Comparison of ENCODE assay signal across 20 cellular contexts in the genomic region with DNA sequence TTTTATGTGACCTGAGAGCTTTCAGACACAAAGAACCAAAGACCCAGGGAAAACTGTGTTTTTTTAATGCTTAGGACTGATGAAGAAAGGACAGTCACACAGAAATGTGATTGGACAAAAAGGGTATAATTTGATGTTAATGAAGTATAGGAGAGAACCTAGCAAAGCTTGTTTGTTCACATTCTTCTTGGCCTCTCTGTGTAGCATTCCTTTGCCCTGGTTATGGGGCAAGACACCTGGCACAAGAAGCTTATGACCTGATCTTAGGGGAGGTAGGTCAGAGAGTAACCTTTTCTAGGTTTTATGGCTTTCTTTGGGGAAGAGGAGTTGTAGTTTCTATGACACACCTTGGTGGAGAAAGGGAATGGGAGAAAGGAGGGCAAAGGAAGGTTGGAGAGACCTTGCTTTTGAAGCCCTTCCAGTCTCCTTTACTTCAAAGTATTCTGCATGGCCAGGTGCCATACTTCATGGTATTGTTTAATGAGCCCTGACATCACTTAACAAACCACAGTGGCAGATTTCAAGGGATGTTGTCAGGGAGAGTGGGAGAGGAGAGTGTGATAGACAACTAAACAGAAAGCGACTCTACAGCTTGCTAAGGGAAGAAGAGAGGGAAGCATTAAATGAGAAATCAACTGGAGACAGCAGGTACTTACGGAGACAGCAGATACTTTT.
DNase-seq lines count a peak whose midpoint lies in the region; ATAC-seq, FAIRE-seq and TF ChIP-seq lines count a peak whose summit lies in the region.
"Had no signal": no experiment of that assay in that cellular context is flagged by ENCODE, and none has a peak within 500 bp of the region (broad histone marks: within the 10 kb centered on the region; RNA-seq: fewer than 3 reads in every experiment).

No MANE protein-coding gene starts in this region.

- H3K36me3 Mint-ChIP-seq in T-cell: no peaks in the 10 kb centered on the region
- H3K36me3 Mint-ChIP-seq in activated naive CD4-positive, alpha-beta T cell treated with anti-CD3 and anti-CD28 coated beads, Interleukin-2, amount 50 U/mL, for 72 hours: no peaks in the 10 kb centered on the region
- H3K36me3 Mint-ChIP-seq: CD4-positive, CD25-positive, alpha-beta regulatory T cell had no signal

- H3K36me3 ChIP-seq in HepG2 (replicated peaks in 1 of 2; ENCODE audit: control insufficient read depth in 1 of 2, insufficient read depth in 2 of 2, low read length in 2 of 2) (no peaks in the 10 kb centered on the region), right lobe of liver (no peaks in the 10 kb centered on the region)
- H3K36me3 ChIP-seq: uterus had no signal

- no peak for TF ChIP-seq POLR2A in HepG2 (IDR thresholded peaks at IDR 0.05; ENCODE audit: insufficient read depth in 1 of 2, low read depth in 2 of 2, low read length in 2 of 2)
- TF ChIP-seq POLR2A in right lobe of liver (IDR thresholded peaks at IDR 0.05): no peak

- intact Hi-C loops in HepG2 (cut with micrococcal nuclease; ENCODE audit: unreplicated experiment): no loop called here
- intact Hi-C loops in right lobe of liver (cut with DNase I): no loop called here

- H3K4me2 ChIP-seq in HepG2 (ENCODE audit: low read depth, low read length): no peak overlapping the region

- H3K4me3 Mint-ChIP-seq in T-cell: no peak overlapping the region
- H3K4me3 Mint-ChIP-seq: activated CD8-positive, alpha-beta T cell treated with anti-CD3 and anti-CD28 coated beads for 36 hours; CD4-positive, CD25-positive, alpha-beta regulatory T cell; natural killer cell; stimulated activated naive CD8-positive, alpha-beta T cell treated with anti-CD3 and anti-CD28 coated beads, Interleukin-15, Interleukin-2, amounts not matched to agents 100 ng/mL and 50 ng/mL, for 24 hours had no signal

- POLR2A ChIA-PET in HepG2 (lab: Yijun Ruan, JAX) (no interaction called here), T-cell (lab: Charles Lee) (no interaction called here)

- H3K27ac Mint-ChIP-seq in T-cell: no peak overlapping the region
- no peak overlapping the region for H3K27ac Mint-ChIP-seq in activated naive CD4-positive, alpha-beta T cell treated with anti-CD3 and anti-CD28 coated beads, Interleukin-2, amount 50 U/mL, for 72 hours
- H3K27ac Mint-ChIP-seq: activated CD8-positive, alpha-beta T cell treated with anti-CD3 and anti-CD28 coated beads for 36 hours; CD4-positive, CD25-positive, alpha-beta regulatory T cell; natural killer cell; stimulated activated naive CD8-positive, alpha-beta T cell treated with anti-CD3 and anti-CD28 coated beads, Interleukin-15, Interleukin-2, amounts not matched to agents 100 ng/mL and 50 ng/mL, for 24 hours had no signal

- DNase-seq in HepG2 (ENCODE audit: low spot score) (no peak), right lobe of liver (no peak), amniotic epithelial cell (ENCODE audit: low read depth) (peak; percentile 23), left kidney (ENCODE audit: low read depth, low spot score) (peak; percentile 92), T-cell (no peak), COLO668 (lab: John Stamatoyannopoulos, UW; ENCODE audit: unreplicated experiment) (no peak)
- no peak for DNase-seq in activated naive CD4-positive, alpha-beta T cell treated with anti-CD3 and anti-CD28 coated beads, Interleukin-2, amount 50 U/mL, for 72 hours (ENCODE audit: low spot score in 2 of 2)
- DNase-seq: ACHN; activated CD8-positive, alpha-beta T cell treated with anti-CD3 and anti-CD28 coated beads for 36 hours; CD4-positive, CD25-positive, alpha-beta regulatory T cell; EL; foreskin fibroblast; natural killer cell; NCI-H1092; NCI-H526 treated with DMSO at 0.1 percent for 48 hours; psoas muscle had no signal

- H3K9ac ChIP-seq in HepG2 (ENCODE audit: insufficient read depth, low read depth, low read length): no peak overlapping the region

- no peaks in the 10 kb centered on the region for H4K20me1 ChIP-seq in HepG2 (ENCODE audit: insufficient read depth, low read length)

- no TSS peak for BruUV-seq in HepG2 (replicated peaks; lab: Mats Ljungman, UMichigan)

- 34% methylated on average over 2 of the region's 2 CpGs for WGBS in HepG2 (ENCODE audit: low lambda C conversion rate)
- 100% methylated on average over 2 of the region's 2 CpGs for WGBS in right lobe of liver (ENCODE audit: insufficient coverage, low coverage, low lambda C conversion rate, missing lambda C conversion rate)

- peak overlapping the region; percentile 17 for H2AFZ ChIP-seq in HepG2 (ENCODE audit: low read length)

- no peaks in the 10 kb centered on the region for H3K79me2 ChIP-seq in HepG2 (ENCODE audit: insufficient read depth, low read length)

- no peak overlapping the region for H3K27ac ChIP-seq in HepG2 (ENCODE audit: extremely low read length, insufficient read depth, low read length)
- no peak overlapping the region for H3K27ac ChIP-seq in right lobe of liver
- H3K27ac ChIP-seq: psoas muscle had no signal

- no peak for TF ChIP-seq RAD21 in HepG2 (CRISPR knock-in tag; IDR thresholded peaks at IDR 0.05)

- H3K4me3 ChIP-seq in HepG2 (replicated peaks in 1 of 3; ENCODE audit: insufficient read depth in 1 of 3, low read depth in 2 of 3, low read length in 3 of 3) (no peak overlapping the region), right lobe of liver (no peak overlapping the region)
- H3K4me3 ChIP-seq: psoas muscle, uterus had no signal

- in situ Hi-C loops in HepG2 (cut with HindIII; ENCODE audit: extremely low pct_ligation_motif_present, low pct_unique_long_range_greater_than_20kb): no loop called here

- no peak for FAIRE-seq in HepG2 (lab: Jason Lieb, UNC)

- no peaks in the 10 kb centered on the region for H3K4me1 Mint-ChIP-seq in T-cell
- H3K4me1 Mint-ChIP-seq: CD4-positive, CD25-positive, alpha-beta regulatory T cell; natural killer cell had no signal

- ATAC-seq in HepG2 (no peak), right lobe of liver (no peak), HG02852 (IDR thresholded peaks at IDR 0.05; ENCODE audit: unreplicated experiment) (no peak), T-cell (replicated peaks in 1 of 4) (no peak)
- ATAC-seq in activated naive CD4-positive, alpha-beta T cell treated with anti-CD3 and anti-CD28 coated beads, Interleukin-2, amount 50 U/mL, for 72 hours: no peak
- ATAC-seq: activated CD8-positive, alpha-beta T cell treated with anti-CD3 and anti-CD28 coated beads for 36 hours; natural killer cell; Panc1; psoas muscle had no signal

- no peak for TF ChIP-seq CTCF in HepG2 (CRISPR knock-in tag; IDR thresholded peaks at IDR 0.05)
- no peak for TF ChIP-seq CTCF in right lobe of liver (IDR thresholded peaks at IDR 0.05)

- TF ChIP-seq EP300 in HepG2 (IDR thresholded peaks at IDR 0.05; ENCODE audit: low read depth in 2 of 2, low read length in 2 of 2) (no peak), HepG2 (CRISPR knock-in tag; IDR thresholded peaks at IDR 0.05; ENCODE audit: borderline replicate concordance) (no peak)

- H3K27me3 Mint-ChIP-seq in T-cell: no peaks in the 10 kb centered on the region
- H3K27me3 Mint-ChIP-seq: CD4-positive, CD25-positive, alpha-beta regulatory T cell; stimulated activated naive CD8-positive, alpha-beta T cell treated with anti-CD3 and anti-CD28 coated beads, Interleukin-15, Interleukin-2, amounts not matched to agents 100 ng/mL and 50 ng/mL, for 24 hours had no signal

- CTCF ChIA-PET in HepG2 (lab: Yijun Ruan, JAX; ENCODE audit: low intra/inter-chr PET ratio, low total read pairs) (no interaction called here), T-cell (lab: Charles Lee) (no interaction called here)

- no peaks in the 10 kb centered on the region for H3K4me1 ChIP-seq in HepG2 (ENCODE audit: insufficient read depth, low read length)
- no peaks in the 10 kb centered on the region for H3K4me1 ChIP-seq in right lobe of liver
- H3K4me1 ChIP-seq: psoas muscle, uterus had no signal

- no peaks in the 10 kb centered on the region for H3K27me3 ChIP-seq in HepG2 (ENCODE audit: control insufficient read depth in 1 of 2, insufficient read depth in 2 of 2, low read length in 2 of 2)
- no peaks in the 10 kb centered on the region for H3K27me3 ChIP-seq in right lobe of liver
- H3K27me3 ChIP-seq: uterus had no signal

- peaks cover 4 to 20% (median 9%) of the 10 kb centered on the region in 3 donors for H3K9me3 Mint-ChIP-seq in T-cell
- H3K9me3 Mint-ChIP-seq in activated naive CD4-positive, alpha-beta T cell treated with anti-CD3 and anti-CD28 coated beads, Interleukin-2, amount 50 U/mL, for 72 hours: peaks cover 14 to 15% of the 10 kb centered on the region in 2 donors
- H3K9me3 Mint-ChIP-seq: activated CD8-positive, alpha-beta T cell treated with anti-CD3 and anti-CD28 coated beads for 36 hours had no signal

- H3K9me3 ChIP-seq in HepG2 (ENCODE audit: low read length) (no peaks in the 10 kb centered on the region), right lobe of liver (no peaks in the 10 kb centered on the region)
- H3K9me3 ChIP-seq: psoas muscle, uterus had no signal

TF ChIP-seq in HepG2, 621 proteins besides CTCF, POLR2A, EP300 and RAD21:
- TF ChIP-seq RAD51 (IDR thresholded peaks at IDR 0.05; ENCODE audit: borderline replicate concordance) (no peak), SRF (IDR thresholded peaks at IDR 0.05; ENCODE audit: low read depth, low read length) (no peak), KLF11 (CRISPR knock-in tag; IDR thresholded peaks at IDR 0.05) (no peak), ZBTB20 (CRISPR knock-in tag; IDR thresholded peaks at IDR 0.05; ENCODE audit: borderline replicate concordance, low read depth) (no peak), ZNF354B (CRISPR knock-in tag; IDR thresholded peaks at IDR 0.05) (no peak), FIP1L1 (IDR thresholded peaks at IDR 0.05; ENCODE audit: borderline replicate concordance, insufficient read depth, low read depth, low read length) (no peak)
- TF ChIP-seq, protein P1, sequence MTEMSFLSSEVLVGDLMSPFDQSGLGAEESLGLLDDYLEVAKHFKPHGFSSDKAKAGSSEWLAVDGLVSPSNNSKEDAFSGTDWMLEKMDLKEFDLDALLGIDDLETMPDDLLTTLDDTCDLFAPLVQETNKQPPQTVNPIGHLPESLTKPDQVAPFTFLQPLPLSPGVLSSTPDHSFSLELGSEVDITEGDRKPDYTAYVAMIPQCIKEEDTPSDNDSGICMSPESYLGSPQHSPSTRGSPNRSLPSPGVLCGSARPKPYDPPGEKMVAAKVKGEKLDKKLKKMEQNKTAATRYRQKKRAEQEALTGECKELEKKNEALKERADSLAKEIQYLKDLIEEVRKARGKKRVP (CRISPR knock-in tag; IDR thresholded peaks at IDR 0.05): no peak
- TF ChIP-seq, protein P2, sequence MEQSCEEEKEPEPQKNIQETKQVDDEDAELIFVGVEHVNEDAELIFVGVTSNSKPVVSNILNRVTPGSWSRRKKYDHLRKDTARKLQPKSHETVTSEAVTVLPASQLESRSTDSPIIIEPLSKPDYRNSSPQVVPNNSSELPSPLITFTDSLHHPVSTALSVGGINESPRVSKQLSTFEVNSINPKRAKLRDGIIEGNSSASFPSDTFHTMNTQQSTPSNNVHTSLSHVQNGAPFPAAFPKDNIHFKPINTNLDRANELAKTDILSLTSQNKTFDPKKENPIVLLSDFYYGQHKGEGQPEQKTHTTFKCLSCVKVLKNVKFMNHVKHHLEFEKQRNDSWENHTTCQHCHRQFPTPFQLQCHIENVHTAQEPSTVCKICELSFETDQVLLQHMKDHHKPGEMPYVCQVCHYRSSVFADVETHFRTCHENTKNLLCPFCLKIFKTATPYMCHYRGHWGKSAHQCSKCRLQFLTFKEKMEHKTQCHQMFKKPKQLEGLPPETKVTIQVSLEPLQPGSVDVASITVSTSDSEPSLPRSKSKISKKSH (CRISPR knock-in tag; IDR thresholded peaks at IDR 0.05; ENCODE audit: borderline replicate concordance): no peak

Comparison
In these comparisons a context has a peak if more than half of its experiments do, and no peak if none do; other contexts are left out.
1. DNase-seq: peak in amniotic epithelial cell (single experiment) and left kidney (single experiment); none in HepG2 (single experiment), right lobe of liver (0 of 3), T-cell (0 of 34), COLO668 (single experiment) and activated naive CD4-positive, alpha-beta T cell treated with anti-CD3 and anti-CD28 coated beads, Interleukin-2, amount 50 U/mL, for 72 hours (0 of 2).